ENCODE assay signal across 10 cellular contexts in genomic region chr2:43051316-43051715, GRCh38.
DNase-seq lines count a peak whose midpoint lies in the region; ATAC-seq lines count a peak whose summit lies in the region.
"Had no signal": no experiment of that assay in that cellular context is flagged by ENCODE, and none has a peak within 500 bp of the region (broad histone marks: within the 10 kb centered on the region; RNA-seq: fewer than 3 reads in every experiment).

No MANE protein-coding gene starts in this region.

- no peak overlapping the region for H3K9ac ChIP-seq in mucosa of rectum (ENCODE audit: low read depth in 1 of 2, low read length in 2 of 2)

- ATAC-seq in GM19395 (IDR thresholded peaks at IDR 0.05; ENCODE audit: unreplicated experiment) (no peak), HG03108 (IDR thresholded peaks at IDR 0.05; ENCODE audit: unreplicated experiment) (no peak)

- H3K9me3 ChIP-seq in KOPT-K1 (ENCODE audit: insufficient read depth, low read length, poor library complexity, severe bottlenecking) (no peaks in the 10 kb centered on the region), mucosa of rectum (ENCODE audit: control insufficient read depth in 2 of 2, low read length in 2 of 2) (no peaks in the 10 kb centered on the region)

- H3K36me3 ChIP-seq in KOPT-K1 (ENCODE audit: insufficient read depth, low read length) (no peaks in the 10 kb centered on the region), mucosa of rectum (ENCODE audit: control insufficient read depth in 2 of 2, insufficient read depth in 2 of 2, low read length in 2 of 2) (no peaks in the 10 kb centered on the region)
- H3K36me3 ChIP-seq: cardiac muscle cell had no signal

- H3K4me3 ChIP-seq in mucosa of rectum (ENCODE audit: low read length in 2 of 2): no peak overlapping the region
- H3K4me3 ChIP-seq: cardiac muscle cell, lung had no signal

- H3K27ac ChIP-seq in KOPT-K1 (ENCODE audit: low read depth, low read length, poor library complexity, severe bottlenecking) (peak overlapping the region; percentile 80), mucosa of rectum (ENCODE audit: low read depth in 2 of 2, low read length in 2 of 2) (peak overlapping the region; percentile 46 to 50), substantia nigra (ENCODE audit: low read depth, low read length, poor library complexity, severe bottlenecking) (no peak overlapping the region)
- H3K27ac ChIP-seq: cardiac muscle cell had no signal

- peaks cover 9 to 16% of the 10 kb centered on the region in 2 donors for H3K4me1 ChIP-seq in mucosa of rectum (ENCODE audit: control insufficient read depth in 2 of 2, insufficient read depth in 2 of 2, low read length in 2 of 2)

- no peaks in the 10 kb centered on the region for H3K27me3 ChIP-seq in mucosa of rectum (ENCODE audit: control insufficient read depth in 2 of 2, insufficient read depth in 2 of 2, low read length in 2 of 2)
- H3K27me3 ChIP-seq: cardiac muscle cell had no signal

- DNase-seq in AG08396 (ENCODE audit: low spot score) (peak; percentile 55), amniotic epithelial cell (ENCODE audit: low read depth) (peak; percentile 88), anterior cingulate cortex (lab: John Stamatoyannopoulos, UW) (no peak), substantia nigra (lab: John Stamatoyannopoulos, UW) (no peak)

Comparison
In these comparisons a context has a peak if more than half of its experiments do, and no peak if none do; other contexts are left out.
1. DNase-seq: peak in AG08396 (single experiment) and amniotic epithelial cell (single experiment); none in anterior cingulate cortex (0 of 58) and substantia nigra (0 of 49).